8 cellular contexts compared by ENCODE assay signal in genomic region chr5:139481122-139481533, GRCh38. TPM values are rescaled to one million over a fixed set of nuclear protein-coding genes. Genes with fewer than 3 reads are reported as not detected.
A peak's percentile ranks its signal among the peaks of the same experiment; 100 is the strongest.
DNase-seq lines count a peak whose midpoint lies in the region; ATAC-seq and TF ChIP-seq lines count a peak whose summit lies in the region.

No MANE protein-coding gene starts in this region.

- TF ChIP-seq POLR2A in ovary (IDR thresholded peaks at IDR 0.05): no peak

- peak overlapping the region; percentile 75 to 97 (median 88) for H3K27ac Mint-ChIP-seq in CD8-positive, alpha-beta memory T cell
- peak overlapping the region; percentile 97 for H3K27ac Mint-ChIP-seq in T-helper 2 cell treated with Interferon-gamma antibody and Interleukin-4, amounts not matched to agents 5 μg/mL and 100 μg/mL, for 36 hours

- ATAC-seq in HG03039 (IDR thresholded peaks at IDR 0.05; ENCODE audit: unreplicated experiment): no peak

- TF ChIP-seq EP300 in ovary (IDR thresholded peaks at IDR 0.05): no peak

- no peak for DNase-seq in CD8-positive, alpha-beta memory T cell
- no peak for DNase-seq in T-helper 2 cell treated with Interferon-gamma antibody and Interleukin-4, amounts not matched to agents 5 μg/mL and 100 μg/mL, for 36 hours (ENCODE audit: low spot score)
- peak; percentile 22 for DNase-seq in effector CD4-positive, alpha-beta T cell
- peak; percentile 64 to 77 (median 71) for DNase-seq in ovary
- DNase-seq in kidney tubule cell (ENCODE audit: low spot score): no peak
- no peak for DNase-seq in mucosa of gallbladder (ENCODE audit: low spot score)
- DNase-seq in inferior parietal cortex (ENCODE audit: extremely low spot score): no peak

- TF ChIP-seq CTCF in ovary (IDR thresholded peaks at IDR 0.05): no peak

- intact Hi-C loops in ovary (cut with DNase I): no loop called here

- POLR2A ChIA-PET in CD8-positive, alpha-beta memory T cell (lab: Charles Lee): interaction anchor here (0.6 to 2.3 kb wide), 8 partner anchors 10 to 1016 kb away, joined by 3 to 18 read pairs (median 4); partner anchors contain the start of genes CXXC5, DNAJC18, EGR1 and SMIM33

- H3K27me3 ChIP-seq in CD8-positive, alpha-beta memory T cell (ENCODE audit: insufficient read depth, low read length, poor library complexity, severe bottlenecking): no peaks in the 10 kb centered on the region
- no peaks in the 10 kb centered on the region for H3K27me3 ChIP-seq in ovary

- CTCF ChIA-PET in CD8-positive, alpha-beta memory T cell (lab: Charles Lee): interaction anchor here (1.1 to 3.1 kb wide), 5 partner anchors 10 to 61 kb away, joined by 3 to 26 read pairs (median 7); partner anchors contain the start of gene SMIM33

- WGBS in ovary, 3 donors: 20 to 35% (median 30%) methylated on average over 12 of the region's 12 CpGs

- peak overlapping the region; percentile 82 for H3K27ac ChIP-seq in CD8-positive, alpha-beta memory T cell (ENCODE audit: low read depth, low read length)
- H3K27ac ChIP-seq in ovary: peak overlapping the region; percentile 94

- peak overlapping the region; percentile 86 to 90 (median 88) for H3K4me3 Mint-ChIP-seq in CD8-positive, alpha-beta memory T cell
- peak overlapping the region; percentile 93 for H3K4me3 Mint-ChIP-seq in T-helper 2 cell treated with Interferon-gamma antibody and Interleukin-4, amounts not matched to agents 5 μg/mL and 100 μg/mL, for 36 hours

- H3K4me1 ChIP-seq in CD8-positive, alpha-beta memory T cell (ENCODE audit: insufficient read depth, low read length): peaks cover 56% of the 10 kb centered on the region
- H3K4me1 ChIP-seq in ovary (ENCODE audit: insufficient read depth): peaks cover 17% of the 10 kb centered on the region

- no peaks in the 10 kb centered on the region for H3K9me3 Mint-ChIP-seq in CD8-positive, alpha-beta memory T cell
- H3K9me3 Mint-ChIP-seq in T-helper 2 cell treated with Interferon-gamma antibody and Interleukin-4, amounts not matched to agents 5 μg/mL and 100 μg/mL, for 36 hours: no peaks in the 10 kb centered on the region

- peak overlapping the region; percentile 94 for H3K4me3 ChIP-seq in CD8-positive, alpha-beta memory T cell (ENCODE audit: low read length)
- H3K4me3 ChIP-seq in ovary: peak overlapping the region; percentile 47

- H3K36me3 ChIP-seq in CD8-positive, alpha-beta memory T cell (ENCODE audit: insufficient read depth, low read length): peaks cover 27% of the 10 kb centered on the region
- no peaks in the 10 kb centered on the region for H3K36me3 ChIP-seq in ovary

- H3K36me3 Mint-ChIP-seq in CD8-positive, alpha-beta memory T cell: peaks cover 0 to 42% (median 4%) of the 10 kb centered on the region in 3 donors
- H3K36me3 Mint-ChIP-seq in T-helper 2 cell treated with Interferon-gamma antibody and Interleukin-4, amounts not matched to agents 5 μg/mL and 100 μg/mL, for 36 hours (ENCODE audit: low read depth): peaks cover 39% of the 10 kb centered on the region

- H3K4me1 Mint-ChIP-seq in CD8-positive, alpha-beta memory T cell: peaks cover 30 to 55% (median 52%) of the 10 kb centered on the region in 3 donors
- H3K4me1 Mint-ChIP-seq in T-helper 2 cell treated with Interferon-gamma antibody and Interleukin-4, amounts not matched to agents 5 μg/mL and 100 μg/mL, for 36 hours (ENCODE audit: low read depth): peaks cover 39% of the 10 kb centered on the region

- H3K27me3 Mint-ChIP-seq in CD8-positive, alpha-beta memory T cell: no peaks in the 10 kb centered on the region
- H3K27me3 Mint-ChIP-seq in T-helper 2 cell treated with Interferon-gamma antibody and Interleukin-4, amounts not matched to agents 5 μg/mL and 100 μg/mL, for 36 hours (ENCODE audit: low read depth): no peaks in the 10 kb centered on the region

- H3K9me3 ChIP-seq in CD8-positive, alpha-beta memory T cell (ENCODE audit: low read length): no peaks in the 10 kb centered on the region
- H3K9me3 ChIP-seq in ovary: no peaks in the 10 kb centered on the region

RNA-seq across cellular contexts. Expression of gene STING1, which starts 1.4 kb away (rescaled TPM):
- 100 to 1,000 TPM; 107 to 109 TPM for total RNA-seq in CD8-positive, alpha-beta memory T cell
- polyA plus RNA-seq in CD8-positive, alpha-beta memory T cell: 116 TPM
- total RNA-seq in ovary (10 to 100 TPM; 36.8 to 74.6 (median 53.8) TPM), mucosa of gallbladder (35.3 TPM)
- polyA plus RNA-seq in ovary: 10 to 100 TPM; 47.6 to 49.9 TPM

RNA-seq across cellular contexts. Expression of gene SMIM33, which starts 10.3 kb away (rescaled TPM):
- total RNA-seq in CD8-positive, alpha-beta memory T cell: under 1 TPM; 0.11 to 0.28 TPM
- polyA plus RNA-seq in CD8-positive, alpha-beta memory T cell: 1.1 TPM
- total RNA-seq in ovary (not detected), mucosa of gallbladder (0.17 TPM)
- not detected for polyA plus RNA-seq in ovary

RNA-seq across cellular contexts. Expression of gene ECSCR, which starts 18.6 kb away (rescaled TPM):
- under 1 TPM; 0.82 to 0.83 TPM for total RNA-seq in CD8-positive, alpha-beta memory T cell
- polyA plus RNA-seq in CD8-positive, alpha-beta memory T cell: not detected
- 10 to 100 TPM in 3 of 7 donors, 1 to 10 TPM in 4; 4.4 to 17.5 (median 7.2) TPM for total RNA-seq in ovary
- 10 to 100 TPM; 32.8 to 43.5 TPM for polyA plus RNA-seq in ovary
- 9.4 TPM for total RNA-seq in mucosa of gallbladder

RNA-seq across cellular contexts. Expression of gene DNAJC18, which starts 41.8 kb away (rescaled TPM):
- total RNA-seq in CD8-positive, alpha-beta memory T cell: 10 to 100 TPM; 25.3 to 25.7 TPM
- polyA plus RNA-seq in CD8-positive, alpha-beta memory T cell: 10.2 TPM
- 10 to 100 TPM in 6 of 7 donors, 1 to 10 TPM in 1; 5.2 to 31.0 (median 22.4) TPM for total RNA-seq in ovary
- polyA plus RNA-seq in ovary: 10 to 100 TPM; 11.1 to 35.6 TPM
- total RNA-seq in mucosa of gallbladder: 14.6 TPM

Comparison
In these comparisons a context has a peak if more than half of its experiments do, and no peak if none do; other contexts are left out.
1. DNase-seq: peak in effector CD4-positive, alpha-beta T cell (single experiment) and ovary (5 of 5); none in CD8-positive, alpha-beta memory T cell (0 of 5), T-helper 2 cell treated with Interferon-gamma antibody and Interleukin-4, amounts not matched to agents 5 μg/mL and 100 μg/mL, for 36 hours (single experiment), kidney tubule cell (single experiment), mucosa of gallbladder (single experiment) and inferior parietal cortex (single experiment).